In genomic region chr10:68901106-68901927, GRCh38 we compare ENCODE assay signal across 1 cellular context.
TF ChIP-seq lines count a peak whose summit lies in the region.

A gene with protein sequence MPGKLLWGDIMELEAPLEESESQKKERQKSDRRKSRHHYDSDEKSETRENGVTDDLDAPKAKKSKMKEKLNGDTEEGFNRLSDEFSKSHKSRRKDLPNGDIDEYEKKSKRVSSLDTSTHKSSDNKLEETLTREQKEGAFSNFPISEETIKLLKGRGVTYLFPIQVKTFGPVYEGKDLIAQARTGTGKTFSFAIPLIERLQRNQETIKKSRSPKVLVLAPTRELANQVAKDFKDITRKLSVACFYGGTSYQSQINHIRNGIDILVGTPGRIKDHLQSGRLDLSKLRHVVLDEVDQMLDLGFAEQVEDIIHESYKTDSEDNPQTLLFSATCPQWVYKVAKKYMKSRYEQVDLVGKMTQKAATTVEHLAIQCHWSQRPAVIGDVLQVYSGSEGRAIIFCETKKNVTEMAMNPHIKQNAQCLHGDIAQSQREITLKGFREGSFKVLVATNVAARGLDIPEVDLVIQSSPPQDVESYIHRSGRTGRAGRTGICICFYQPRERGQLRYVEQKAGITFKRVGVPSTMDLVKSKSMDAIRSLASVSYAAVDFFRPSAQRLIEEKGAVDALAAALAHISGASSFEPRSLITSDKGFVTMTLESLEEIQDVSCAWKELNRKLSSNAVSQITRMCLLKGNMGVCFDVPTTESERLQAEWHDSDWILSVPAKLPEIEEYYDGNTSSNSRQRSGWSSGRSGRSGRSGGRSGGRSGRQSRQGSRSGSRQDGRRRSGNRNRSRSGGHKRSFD (plus strand): TSS chr10:68901315. CDS start chr10:68901385, 70 bp downstream.

TF ChIP-seq in HepG2, 621 proteins besides CTCF, POLR2A, EP300 and RAD21 (continued from another document and continues in another):
- 0 out of 2 replicates have a peak, but pooled peaks have one; percentile 4 for TF ChIP-seq RXRB (CRISPR knock-in tag; IDR thresholded peaks at IDR 0.05; ENCODE audit: borderline replicate concordance)
- peak; percentile 68; the same call in 1 of the 2 replicates for TF ChIP-seq SIN3A (IDR thresholded peaks at IDR 0.05; ENCODE audit: borderline replicate concordance, low read depth, low read length)
- TF ChIP-seq SAFB2 (CRISPR knock-in tag; IDR thresholded peaks at IDR 0.05; ENCODE audit: borderline replicate concordance, low read depth): no peak
- no peak; the same call in none of the 2 replicates for TF ChIP-seq CSRNP2 (CRISPR knock-in tag; conservative IDR thresholded peaks at IDR 0.05; ENCODE audit: low read depth)
- TF ChIP-seq NFYC (CRISPR knock-in tag; IDR thresholded peaks at IDR 0.05): peak; percentile 92
- TF ChIP-seq, protein P1, sequence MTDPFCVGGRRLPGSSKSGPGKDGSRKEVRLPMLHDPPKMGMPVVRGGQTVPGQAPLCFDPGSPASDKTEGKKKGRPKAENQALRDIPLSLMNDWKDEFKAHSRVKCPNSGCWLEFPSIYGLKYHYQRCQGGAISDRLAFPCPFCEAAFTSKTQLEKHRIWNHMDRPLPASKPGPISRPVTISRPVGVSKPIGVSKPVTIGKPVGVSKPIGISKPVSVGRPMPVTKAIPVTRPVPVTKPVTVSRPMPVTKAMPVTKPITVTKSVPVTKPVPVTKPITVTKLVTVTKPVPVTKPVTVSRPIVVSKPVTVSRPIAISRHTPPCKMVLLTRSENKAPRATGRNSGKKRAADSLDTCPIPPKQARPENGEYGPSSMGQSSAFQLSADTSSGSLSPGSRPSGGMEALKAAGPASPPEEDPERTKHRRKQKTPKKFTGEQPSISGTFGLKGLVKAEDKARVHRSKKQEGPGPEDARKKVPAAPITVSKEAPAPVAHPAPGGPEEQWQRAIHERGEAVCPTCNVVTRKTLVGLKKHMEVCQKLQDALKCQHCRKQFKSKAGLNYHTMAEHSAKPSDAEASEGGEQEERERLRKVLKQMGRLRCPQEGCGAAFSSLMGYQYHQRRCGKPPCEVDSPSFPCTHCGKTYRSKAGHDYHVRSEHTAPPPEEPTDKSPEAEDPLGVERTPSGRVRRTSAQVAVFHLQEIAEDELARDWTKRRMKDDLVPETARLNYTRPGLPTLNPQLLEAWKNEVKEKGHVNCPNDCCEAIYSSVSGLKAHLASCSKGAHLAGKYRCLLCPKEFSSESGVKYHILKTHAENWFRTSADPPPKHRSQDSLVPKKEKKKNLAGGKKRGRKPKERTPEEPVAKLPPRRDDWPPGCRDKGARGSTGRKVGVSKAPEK (CRISPR knock-in tag; IDR thresholded peaks at IDR 0.05; ENCODE audit: borderline replicate concordance): no peak; the same call in 1 of the 2 replicates
- TF ChIP-seq, protein P2, sequence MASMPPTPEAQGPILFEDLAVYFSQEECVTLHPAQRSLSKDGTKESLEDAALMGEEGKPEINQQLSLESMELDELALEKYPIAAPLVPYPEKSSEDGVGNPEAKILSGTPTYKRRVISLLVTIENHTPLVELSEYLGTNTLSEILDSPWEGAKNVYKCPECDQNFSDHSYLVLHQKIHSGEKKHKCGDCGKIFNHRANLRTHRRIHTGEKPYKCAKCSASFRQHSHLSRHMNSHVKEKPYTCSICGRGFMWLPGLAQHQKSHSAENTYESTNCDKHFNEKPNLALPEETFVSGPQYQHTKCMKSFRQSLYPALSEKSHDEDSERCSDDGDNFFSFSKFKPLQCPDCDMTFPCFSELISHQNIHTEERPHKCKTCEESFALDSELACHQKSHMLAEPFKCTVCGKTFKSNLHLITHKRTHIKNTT (CRISPR knock-in tag; IDR thresholded peaks at IDR 0.05): no peak
- TF ChIP-seq ZNF160 (CRISPR knock-in tag; IDR thresholded peaks at IDR 0.05): no peak
- TF ChIP-seq ZFP82 (CRISPR knock-in tag; IDR thresholded peaks at IDR 0.05; ENCODE audit: borderline replicate concordance): no peak
- TF ChIP-seq PPARG (CRISPR knock-in tag; conservative IDR thresholded peaks at IDR 0.05): 0 out of 2 replicates have a peak, but pooled peaks have one; percentile 36
- TF ChIP-seq SNAPC5 (CRISPR knock-in tag; IDR thresholded peaks at IDR 0.05; ENCODE audit: borderline replicate concordance): no peak
- no peak for TF ChIP-seq ZNF24 (IDR thresholded peaks at IDR 0.05)
- TF ChIP-seq, protein P3, sequence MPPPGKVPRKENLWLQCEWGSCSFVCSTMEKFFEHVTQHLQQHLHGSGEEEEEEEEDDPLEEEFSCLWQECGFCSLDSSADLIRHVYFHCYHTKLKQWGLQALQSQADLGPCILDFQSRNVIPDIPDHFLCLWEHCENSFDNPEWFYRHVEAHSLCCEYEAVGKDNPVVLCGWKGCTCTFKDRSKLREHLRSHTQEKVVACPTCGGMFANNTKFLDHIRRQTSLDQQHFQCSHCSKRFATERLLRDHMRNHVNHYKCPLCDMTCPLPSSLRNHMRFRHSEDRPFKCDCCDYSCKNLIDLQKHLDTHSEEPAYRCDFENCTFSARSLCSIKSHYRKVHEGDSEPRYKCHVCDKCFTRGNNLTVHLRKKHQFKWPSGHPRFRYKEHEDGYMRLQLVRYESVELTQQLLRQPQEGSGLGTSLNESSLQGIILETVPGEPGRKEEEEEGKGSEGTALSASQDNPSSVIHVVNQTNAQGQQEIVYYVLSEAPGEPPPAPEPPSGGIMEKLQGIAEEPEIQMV (CRISPR knock-in tag; IDR thresholded peaks at IDR 0.05; ENCODE audit: low read depth): no peak
- peak; percentile 42; the same call in 1 of the 2 replicates for TF ChIP-seq FOXK2 (IDR thresholded peaks at IDR 0.05)
- TF ChIP-seq ARNT (IDR thresholded peaks at IDR 0.05): no peak
- peak; percentile 82 for TF ChIP-seq SPEN (CRISPR knock-in tag; IDR thresholded peaks at IDR 0.05; ENCODE audit: low read depth)
- TF ChIP-seq SMARCE1 (IDR thresholded peaks at IDR 0.05; ENCODE audit: borderline replicate concordance): no peak
- TF ChIP-seq KDM1A (CRISPR knock-in tag; IDR thresholded peaks at IDR 0.05): no peak
- TF ChIP-seq ZNF567 (CRISPR knock-in tag; IDR thresholded peaks at IDR 0.05; ENCODE audit: borderline replicate concordance): no peak
- TF ChIP-seq TFDP2 (CRISPR knock-in tag; IDR thresholded peaks at IDR 0.05): peak; percentile 1; the same call in 1 of the 2 replicates
- TF ChIP-seq, protein P4, sequence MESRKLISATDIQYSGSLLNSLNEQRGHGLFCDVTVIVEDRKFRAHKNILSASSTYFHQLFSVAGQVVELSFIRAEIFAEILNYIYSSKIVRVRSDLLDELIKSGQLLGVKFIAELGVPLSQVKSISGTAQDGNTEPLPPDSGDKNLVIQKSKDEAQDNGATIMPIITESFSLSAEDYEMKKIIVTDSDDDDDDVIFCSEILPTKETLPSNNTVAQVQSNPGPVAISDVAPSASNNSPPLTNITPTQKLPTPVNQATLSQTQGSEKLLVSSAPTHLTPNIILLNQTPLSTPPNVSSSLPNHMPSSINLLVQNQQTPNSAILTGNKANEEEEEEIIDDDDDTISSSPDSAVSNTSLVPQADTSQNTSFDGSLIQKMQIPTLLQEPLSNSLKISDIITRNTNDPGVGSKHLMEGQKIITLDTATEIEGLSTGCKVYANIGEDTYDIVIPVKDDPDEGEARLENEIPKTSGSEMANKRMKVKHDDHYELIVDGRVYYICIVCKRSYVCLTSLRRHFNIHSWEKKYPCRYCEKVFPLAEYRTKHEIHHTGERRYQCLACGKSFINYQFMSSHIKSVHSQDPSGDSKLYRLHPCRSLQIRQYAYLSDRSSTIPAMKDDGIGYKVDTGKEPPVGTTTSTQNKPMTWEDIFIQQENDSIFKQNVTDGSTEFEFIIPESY (CRISPR knock-in tag; IDR thresholded peaks at IDR 0.05): no peak; the same call in 1 of the 2 replicates
- TF ChIP-seq, protein P5, sequence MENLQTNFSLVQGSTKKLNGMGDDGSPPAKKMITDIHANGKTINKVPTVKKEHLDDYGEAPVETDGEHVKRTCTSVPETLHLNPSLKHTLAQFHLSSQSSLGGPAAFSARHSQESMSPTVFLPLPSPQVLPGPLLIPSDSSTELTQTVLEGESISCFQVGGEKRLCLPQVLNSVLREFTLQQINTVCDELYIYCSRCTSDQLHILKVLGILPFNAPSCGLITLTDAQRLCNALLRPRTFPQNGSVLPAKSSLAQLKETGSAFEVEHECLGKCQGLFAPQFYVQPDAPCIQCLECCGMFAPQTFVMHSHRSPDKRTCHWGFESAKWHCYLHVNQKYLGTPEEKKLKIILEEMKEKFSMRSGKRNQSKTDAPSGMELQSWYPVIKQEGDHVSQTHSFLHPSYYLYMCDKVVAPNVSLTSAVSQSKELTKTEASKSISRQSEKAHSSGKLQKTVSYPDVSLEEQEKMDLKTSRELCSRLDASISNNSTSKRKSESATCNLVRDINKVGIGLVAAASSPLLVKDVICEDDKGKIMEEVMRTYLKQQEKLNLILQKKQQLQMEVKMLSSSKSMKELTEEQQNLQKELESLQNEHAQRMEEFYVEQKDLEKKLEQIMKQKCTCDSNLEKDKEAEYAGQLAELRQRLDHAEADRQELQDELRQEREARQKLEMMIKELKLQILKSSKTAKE (CRISPR knock-in tag; IDR thresholded peaks at IDR 0.05; ENCODE audit: borderline replicate concordance): peak; percentile 32; the same call in 1 of the 2 replicates
- 0 out of 2 replicates have a peak, but pooled peaks have one; percentile 4 for TF ChIP-seq ZFP1 (CRISPR knock-in tag; IDR thresholded peaks at IDR 0.05)
- no peak for TF ChIP-seq NFIC (IDR thresholded peaks at IDR 0.05; ENCODE audit: low read length)
- peak; percentile 26; the same call in 1 of the 2 replicates for TF ChIP-seq HOXA5 (CRISPR knock-in tag; IDR thresholded peaks at IDR 0.05)
- TF ChIP-seq KLF9 (CRISPR knock-in tag; IDR thresholded peaks at IDR 0.05; ENCODE audit: low read depth): no peak
- TF ChIP-seq ZNF556 (CRISPR knock-in tag; IDR thresholded peaks at IDR 0.05; ENCODE audit: borderline replicate concordance): no peak
- TF ChIP-seq ZNF562 (CRISPR knock-in tag; IDR thresholded peaks at IDR 0.05; ENCODE audit: borderline replicate concordance): peak; percentile 12; the same call in 1 of the 2 replicates
- peak; percentile 69; the same call in 1 of the 2 replicates for TF ChIP-seq MYC (CRISPR knock-in tag; IDR thresholded peaks at IDR 0.05; ENCODE audit: borderline replicate concordance)
- peak; percentile 16; the same call in 1 of the 2 replicates for TF ChIP-seq ZNF12 (CRISPR knock-in tag; IDR thresholded peaks at IDR 0.05)
- peak; percentile 61; the same call in 1 of the 2 replicates for TF ChIP-seq KDM2A (CRISPR knock-in tag; IDR thresholded peaks at IDR 0.05; ENCODE audit: borderline replicate concordance, low read depth)
- TF ChIP-seq HOXA7 (CRISPR knock-in tag; IDR thresholded peaks at IDR 0.05): peak; percentile 87; the same call in 1 of the 2 replicates
- TF ChIP-seq ZNF891 (CRISPR knock-in tag; IDR thresholded peaks at IDR 0.05): peak; percentile 67; the same call in 1 of the 2 replicates
- TF ChIP-seq RBM22 (optimal IDR thresholded peaks at IDR 0.05; ENCODE audit: low read length): no peak
- no peak for TF ChIP-seq ZNF20 (CRISPR knock-in tag; IDR thresholded peaks at IDR 0.05)
- no peak; the same call in none of the 2 replicates for TF ChIP-seq GFI1 (CRISPR knock-in tag; IDR thresholded peaks at IDR 0.05; ENCODE audit: borderline replicate concordance)
- 0 out of 4 replicates have a peak, but pooled peaks of 1 of the 2 experiments have one; percentile 61 for TF ChIP-seq KLF16 (CRISPR knock-in tag; IDR thresholded peaks at IDR 0.05)
- 0 out of 2 replicates have a peak, but pooled peaks have one; percentile 52 for TF ChIP-seq MZF1 (CRISPR knock-in tag; IDR thresholded peaks at IDR 0.05; ENCODE audit: borderline replicate concordance)
- no peak; the same call in 1 of the 2 replicates for TF ChIP-seq ZNF331 (CRISPR knock-in tag; IDR thresholded peaks at IDR 0.05)
- peak; percentile 84; the same call in 1 of the 2 replicates for TF ChIP-seq ZNF354B (CRISPR knock-in tag; IDR thresholded peaks at IDR 0.05)
- no peak for TF ChIP-seq ZNF572 (CRISPR knock-in tag; IDR thresholded peaks at IDR 0.05)
- TF ChIP-seq ZNF430 (CRISPR knock-in tag; IDR thresholded peaks at IDR 0.05): peak; percentile 91
- TF ChIP-seq ZFP91 (CRISPR knock-in tag; IDR thresholded peaks at IDR 0.05; ENCODE audit: borderline replicate concordance): peak; percentile 93; the same call in 1 of the 2 replicates
- TF ChIP-seq SOX5 (CRISPR knock-in tag; IDR thresholded peaks at IDR 0.05; ENCODE audit: borderline replicate concordance): no peak
- TF ChIP-seq, protein P6, sequence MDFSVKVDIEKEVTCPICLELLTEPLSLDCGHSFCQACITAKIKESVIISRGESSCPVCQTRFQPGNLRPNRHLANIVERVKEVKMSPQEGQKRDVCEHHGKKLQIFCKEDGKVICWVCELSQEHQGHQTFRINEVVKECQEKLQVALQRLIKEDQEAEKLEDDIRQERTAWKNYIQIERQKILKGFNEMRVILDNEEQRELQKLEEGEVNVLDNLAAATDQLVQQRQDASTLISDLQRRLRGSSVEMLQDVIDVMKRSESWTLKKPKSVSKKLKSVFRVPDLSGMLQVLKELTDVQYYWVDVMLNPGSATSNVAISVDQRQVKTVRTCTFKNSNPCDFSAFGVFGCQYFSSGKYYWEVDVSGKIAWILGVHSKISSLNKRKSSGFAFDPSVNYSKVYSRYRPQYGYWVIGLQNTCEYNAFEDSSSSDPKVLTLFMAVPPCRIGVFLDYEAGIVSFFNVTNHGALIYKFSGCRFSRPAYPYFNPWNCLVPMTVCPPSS (IDR thresholded peaks at IDR 0.05): no peak
